ENCODE assay signal across 31 cellular contexts in genomic region chr1:197942042-197942441, GRCh38. TPM values are rescaled to one million over a fixed set of nuclear protein-coding genes. Genes with fewer than 3 reads are reported as not detected.
"Had no signal": no experiment of that assay in that cellular context is flagged by ENCODE, and none has a peak within 500 bp of the region (broad histone marks: within the 10 kb centered on the region; RNA-seq: fewer than 3 reads in every experiment).

No MANE protein-coding gene starts in this region.

- H3K27me3 ChIP-seq: neural progenitor cell, neutrophil, right atrium auricular region, right lobe of liver, vagina had no signal

- H3K4me3 Mint-ChIP-seq: mesothelial cell of epicardium; naive B cell; natural killer cell; nephron progenitor cell; neural progenitor cell; stimulated activated naive B cell treated with anti-CD40 and anti-IgM and Interleukin-4, amounts not matched to agents 10 μg/mL and 1 μg/mL and 100 μg/mL, for 72 hours; stimulated activated naive CD8-positive, alpha-beta T cell treated with anti-CD3 and anti-CD28 coated beads, Interleukin-15, Interleukin-2, amounts not matched to agents 100 ng/mL and 50 ng/mL, for 24 hours; type B pancreatic cell had no signal

- H3K4me1 ChIP-seq: left ventricle myocardium inferior, neural progenitor cell, parathyroid adenoma, psoas muscle, right atrium auricular region, right lobe of liver, tibial nerve, vagina had no signal

- H3K9me3 Mint-ChIP-seq: natural killer cell; nephron progenitor cell; stimulated activated naive CD8-positive, alpha-beta T cell treated with anti-CD3 and anti-CD28 coated beads, Interleukin-15, Interleukin-2, amounts not matched to agents 100 ng/mL and 50 ng/mL, for 24 hours; type B pancreatic cell had no signal

- H3K27ac Mint-ChIP-seq: mesothelial cell of epicardium; naive B cell; natural killer cell; nephron progenitor cell; neural progenitor cell; stimulated activated naive B cell treated with anti-CD40 and anti-IgM and Interleukin-4, amounts not matched to agents 10 μg/mL and 1 μg/mL and 100 μg/mL, for 72 hours; stimulated activated naive CD8-positive, alpha-beta T cell treated with anti-CD3 and anti-CD28 coated beads, Interleukin-15, Interleukin-2, amounts not matched to agents 100 ng/mL and 50 ng/mL, for 24 hours; type B pancreatic cell had no signal

- H3K36me3 Mint-ChIP-seq: mesothelial cell of epicardium, naive B cell, natural killer cell, neural progenitor cell, type B pancreatic cell had no signal

- H3K36me3 ChIP-seq: left ventricle myocardium inferior, neural progenitor cell, neutrophil, right atrium auricular region, right lobe of liver, tibial nerve, vagina had no signal

- DNase-seq: islet precursor cell; left ventricle myocardium inferior; mesendoderm; naive B cell; natural killer cell; nephron progenitor cell; occipital lobe; psoas muscle; right lobe of liver; stimulated activated CD4-positive, alpha-beta T cell treated with anti-CD3 and anti-CD28 coated beads, Interleukin-1b, Interleukin-23, amount 100 ng/mL, for 48 hours; stimulated activated CD4-positive, alpha-beta T cell treated with anti-CD3 and anti-CD28 coated beads, Interleukin-2, amount 100 ng/mL, for 48 hours; stimulated activated CD4-positive, alpha-beta T cell treated with anti-CD3 and anti-CD28 coated beads, Interleukin-4, amount 100 ng/mL, for 4 hours; stimulated activated CD8-positive, alpha-beta memory T cell treated with anti-CD3 and anti-CD28 coated beads, Interleukin-4, amount 100 ng/mL, for 48 hours; stimulated activated naive B cell treated with anti-CD40 and anti-IgM and Interleukin-4, amounts not matched to agents 10 μg/mL and 1 μg/mL and 100 μg/mL, for 72 hours; substantia nigra had no signal

- H3K4me1 Mint-ChIP-seq: mesothelial cell of epicardium; naive B cell; natural killer cell; nephron progenitor cell; neural progenitor cell; stimulated activated naive B cell treated with anti-CD40 and anti-IgM and Interleukin-4, amounts not matched to agents 10 μg/mL and 1 μg/mL and 100 μg/mL, for 72 hours had no signal

- H3K79me2 ChIP-seq: parathyroid adenoma had no signal

- H3K9me3 ChIP-seq: left ventricle myocardium inferior, neutrophil, psoas muscle, right atrium auricular region, right lobe of liver, tibial nerve, vagina had no signal

- H3K27ac ChIP-seq: left ventricle myocardium inferior, neural progenitor cell, neutrophil, parathyroid adenoma, psoas muscle, right atrium auricular region, right lobe of liver, tibial nerve, vagina had no signal

- H3K9ac ChIP-seq: neural progenitor cell, parathyroid adenoma had no signal

- ATAC-seq: natural killer cell; psoas muscle; right lobe of liver; stimulated activated naive B cell treated with anti-CD40 and anti-IgM and Interleukin-4, amounts not matched to agents 10 μg/mL and 1 μg/mL and 100 μg/mL, for 72 hours had no signal

- H3K4me3 ChIP-seq: left ventricle myocardium inferior, lung, neural progenitor cell, psoas muscle, right atrium auricular region, right lobe of liver, smooth muscle cell, tibial nerve, vagina had no signal

- H3K4me2 ChIP-seq: neural progenitor cell, smooth muscle cell had no signal

- H2AFZ ChIP-seq: neural progenitor cell, parathyroid adenoma had no signal

RNA-seq across cellular contexts. Expression of gene LHX9, which starts 24.9 kb away (rescaled TPM):
- total RNA-seq: left ventricle myocardium inferior, lower leg skin, mononuclear cell, natural killer cell, osteocyte, smooth muscle cell, ureter, vagina had no signal

RNA-seq across cellular contexts. Expression of gene C1orf53, which starts 39.6 kb away (rescaled TPM):
- total RNA-seq: mononuclear cell, natural killer cell, occipital lobe, skeletal muscle tissue, tibial nerve had no signal
